ENCODE assay signal across 19 cellular contexts in genomic region chr1:30874176-30874575, GRCh38. TPM values are rescaled to one million over a fixed set of nuclear protein-coding genes. Genes with fewer than 3 reads are reported as not detected.
A peak's percentile ranks its signal among the peaks of the same experiment; 100 is the strongest.
DNase-seq lines count a peak whose midpoint lies in the region; ATAC-seq and TF ChIP-seq lines count a peak whose summit lies in the region.
"Had no signal": no experiment of that assay in that cellular context is flagged by ENCODE, and none has a peak within 500 bp of the region (broad histone marks: within the 10 kb centered on the region; RNA-seq: fewer than 3 reads in every experiment).

No MANE protein-coding gene starts in this region.

- peaks cover 44 to 82% of the 10 kb centered on the region in 2 donors for H3K36me3 ChIP-seq in neuronal stem cell (replicated peaks in 1 of 2; ENCODE audit: control insufficient read depth in 2 of 2, insufficient read depth in 2 of 2, low read length in 2 of 2)
- H3K36me3 ChIP-seq in MG63, result 0 out of 2 replicates have a peak, but pooled peaks cover 3% of the 10 kb centered on the region
- H3K36me3 ChIP-seq in Karpas-422 (ENCODE audit: insufficient read depth, low read length), result no peaks in the 10 kb centered on the region

- no peaks in the 10 kb centered on the region for H3K9me2 ChIP-seq in Karpas-422 (replicated peaks; ENCODE audit: insufficient read depth, low read length)

- no peaks in the 10 kb centered on the region for H3K27me3 ChIP-seq in right cardiac atrium (ENCODE audit: control insufficient read depth, insufficient read depth)
- no peaks in the 10 kb centered on the region for H3K27me3 ChIP-seq in neuronal stem cell (ENCODE audit: control insufficient read depth in 3 of 3, insufficient read depth in 3 of 3, low read depth in 1 of 3, low read length in 3 of 3)
- H3K27me3 ChIP-seq in MG63, result no peaks in the 10 kb centered on the region
- no peaks in the 10 kb centered on the region for H3K27me3 ChIP-seq in Karpas-422 (ENCODE audit: low read length)

- H3K4me2 ChIP-seq in neuronal stem cell (ENCODE audit: insufficient read depth, low read length, poor library complexity, severe bottlenecking), result no peak overlapping the region
- no peak overlapping the region for H3K4me2 ChIP-seq in Karpas-422 (ENCODE audit: low read depth, low read length, poor library complexity, severe bottlenecking)
- H3K4me2 ChIP-seq: A549; BLaER1 treated with 17β-estradiol and CSF1 and Interleukin-3, amounts not matched to agents 10 nM and 100 nM had no signal

- no peak overlapping the region for H2BK15ac ChIP-seq in neuronal stem cell (ENCODE audit: low read length)

- H3K9ac ChIP-seq in neuronal stem cell (ENCODE audit: low read depth, low read length, poor library complexity) (no peak overlapping the region), Karpas-422 (ENCODE audit: low read length) (no peak overlapping the region)
- H3K9ac ChIP-seq: BLaER1 treated with 17β-estradiol and CSF1 and Interleukin-3, amounts not matched to agents 10 nM and 100 nM had no signal

- peaks cover 36% of the 10 kb centered on the region for H3K4me1 Mint-ChIP-seq in endothelial cell (ENCODE audit: unreplicated experiment)

- peaks cover 35% of the 10 kb centered on the region for H3K36me3 Mint-ChIP-seq in endothelial cell (ENCODE audit: low read depth, unreplicated experiment)
- H3K36me3 Mint-ChIP-seq: CD8-positive, alpha-beta T cell had no signal

- H3K79me2 ChIP-seq in Karpas-422 (ENCODE audit: low read length), result no peaks in the 10 kb centered on the region

- peak overlapping the region; percentile 16 for H2BK5ac ChIP-seq in neuronal stem cell (ENCODE audit: low read length)

- H3K9me3 ChIP-seq in right cardiac atrium (ENCODE audit: control insufficient read depth, low read length) (peaks cover 3% of the 10 kb centered on the region), neuronal stem cell (replicated peaks in 1 of 2; ENCODE audit: control insufficient read depth in 2 of 2, insufficient read depth in 1 of 2, low read depth in 1 of 2, low read length in 2 of 2) (peaks cover 0 to 29% of the 10 kb centered on the region in 2 donors), MG63 (no peaks in the 10 kb centered on the region), Karpas-422 (ENCODE audit: low read length) (no peaks in the 10 kb centered on the region)
- H3K9me3 ChIP-seq: A549; BLaER1 treated with 17β-estradiol and CSF1 and Interleukin-3, amounts not matched to agents 10 nM and 100 nM; Caco-2 had no signal

- no peak overlapping the region for H2BK12ac ChIP-seq in neuronal stem cell (ENCODE audit: low read length)

- H3K4ac ChIP-seq in neuronal stem cell (ENCODE audit: low read length), result no peak overlapping the region

- H3K14ac ChIP-seq in neuronal stem cell (ENCODE audit: low read length), result no peak overlapping the region

- H3K4me1 ChIP-seq in right cardiac atrium (ENCODE audit: control insufficient read depth, insufficient read depth, low read length) (peaks cover 3% of the 10 kb centered on the region), neuronal stem cell (ENCODE audit: control insufficient read depth in 2 of 2, insufficient read depth in 1 of 2, low read depth in 1 of 2, low read length in 2 of 2) (no peaks in the 10 kb centered on the region), Karpas-422 (ENCODE audit: low read length) (peaks cover under 1% of the 10 kb centered on the region; the same call in 1 of the 2 replicates)
- H3K4me1 ChIP-seq: A549, Caco-2 had no signal

- H3K79me1 ChIP-seq in neuronal stem cell (ENCODE audit: low read depth, low read length), result no peaks in the 10 kb centered on the region

- no peak overlapping the region for H2AFZ ChIP-seq in neuronal stem cell (ENCODE audit: low read length)
- no peak overlapping the region for H2AFZ ChIP-seq in Karpas-422 (ENCODE audit: low read length)

- H3K9me3 Mint-ChIP-seq in endothelial cell (ENCODE audit: unreplicated experiment), result peaks cover 11% of the 10 kb centered on the region
- H3K9me3 Mint-ChIP-seq: CD4-positive, alpha-beta T cell had no signal

- no peak overlapping the region for H3K18ac ChIP-seq in neuronal stem cell (ENCODE audit: low read length)

- H3K27ac ChIP-seq in right cardiac atrium (ENCODE audit: low read length), result no peak overlapping the region
- H3K27ac ChIP-seq in neuronal stem cell (replicated peaks; ENCODE audit: low read length), result no peak overlapping the region
- no peak overlapping the region for H3K27ac ChIP-seq in Karpas-422 (ENCODE audit: low read length)
- H3K27ac ChIP-seq: 22Rv1; A549; BLaER1 treated with 17β-estradiol and CSF1 and Interleukin-3, amounts not matched to agents 10 nM and 100 nM; C4-2B had no signal

- peak overlapping the region; percentile 82 for H3K4me3 Mint-ChIP-seq in endothelial cell (ENCODE audit: unreplicated experiment)
- H3K4me3 Mint-ChIP-seq: B cell; CD4-positive, alpha-beta T cell; CD8-positive, alpha-beta T cell had no signal

- no peak overlapping the region for H3K23ac ChIP-seq in neuronal stem cell (ENCODE audit: low read depth, low read length, poor library complexity)

- peaks cover 15% of the 10 kb centered on the region for H3K27me3 Mint-ChIP-seq in endothelial cell (ENCODE audit: unreplicated experiment)

- no peak overlapping the region for H4K8ac ChIP-seq in neuronal stem cell (ENCODE audit: low read depth, low read length)

- 98% methylated on average over 11 of the region's 11 CpGs for WGBS in right cardiac atrium
- no CpG with 5 or more reads among the region's 11 CpGs for WGBS in neuronal stem cell (ENCODE audit: extremely low coverage in 2 of 2, insufficient read length in 2 of 2, insufficient replicate concordance in 1 of 2), 2 donors

- DNase-seq in right cardiac atrium (peak in 2 of 3 donors; percentile 14 to 40), cardiac septum (ENCODE audit: low spot score) (no peak), endothelial cell (ENCODE audit: low spot score) (no peak), neuronal stem cell (ENCODE audit: low spot score) (no peak), MG63 (no peak), Karpas-422 (no peak)
- DNase-seq: AML-193; Caco-2; Calu3; CD4-positive, alpha-beta T cell; CD8-positive, alpha-beta T cell; DMS79 treated with DMSO at 0.1 percent for 48 hours; GF-D8 had no signal

- no peaks in the 10 kb centered on the region; the same call in 1 of the 2 replicates for H4K20me1 ChIP-seq in Karpas-422 (ENCODE audit: insufficient read depth, low read depth, low read length)

- intact Hi-C loops in right cardiac atrium (cut with DNase I), result no loop called here
- intact Hi-C loops in cardiac septum (cut with DNase I), result no loop called here

- H3K27ac Mint-ChIP-seq in endothelial cell (ENCODE audit: unreplicated experiment), result no peak overlapping the region
- H3K27ac Mint-ChIP-seq: B cell; CD4-positive, alpha-beta T cell; CD8-positive, alpha-beta T cell had no signal

- no peak overlapping the region for H2AK5ac ChIP-seq in neuronal stem cell (ENCODE audit: low read depth, low read length)

- ATAC-seq in right cardiac atrium, result no peak
- ATAC-seq in GM21825 (IDR thresholded peaks at IDR 0.05; ENCODE audit: unreplicated experiment), result no peak
- ATAC-seq: A549; CD8-positive, alpha-beta T cell had no signal

- no peak overlapping the region for H3K4me3 ChIP-seq in right cardiac atrium (ENCODE audit: low read length)
- H3K4me3 ChIP-seq in neuronal stem cell (ENCODE audit: low read length in 2 of 2), result no peak overlapping the region
- H3K4me3 ChIP-seq in MG63, result no peak overlapping the region
- no peak overlapping the region for H3K4me3 ChIP-seq in Karpas-422 (ENCODE audit: low read length)
- H3K4me3 ChIP-seq: A549; BLaER1 treated with 17β-estradiol and CSF1 and Interleukin-3, amounts not matched to agents 10 nM and 100 nM had no signal

- no peak for TF ChIP-seq CTCF in endothelial cell (IDR thresholded peaks at IDR 0.05; ENCODE audit: unreplicated experiment)

- H2BK120ac ChIP-seq in neuronal stem cell (ENCODE audit: low read depth, low read length), result no peak overlapping the region

- H4K91ac ChIP-seq in neuronal stem cell (ENCODE audit: low read depth, low read length, poor library complexity), result no peak overlapping the region

RNA-seq across cellular contexts. Expression of gene SDC3, which starts 34.4 kb away (rescaled TPM):
- 10 to 100 TPM; 33.2 to 39.5 (median 38.5) TPM for total RNA-seq in right cardiac atrium
- polyA plus RNA-seq in right cardiac atrium, result 40.9 TPM
- 29.7 TPM for total RNA-seq in cardiac septum
- total RNA-seq in endothelial cell (ENCODE audit: unreplicated experiment), result 51.3 TPM
- polyA plus RNA-seq in neuronal stem cell (2013, experiment 1 of 2), result 63.6 TPM
- polyA plus RNA-seq in neuronal stem cell (2013, experiment 2 of 2), result 63.6 TPM
- total RNA-seq in MG63 (2014; rRNA removed; shearing (Covaris generic); ENCODE audit: low replicate concordance), result 12.1 and 12.3 TPM in 2 replicates
- 0.04 and 0.94 TPM in 2 replicates for total RNA-seq in Karpas-422 (2014; rRNA removed; shearing (Covaris generic); ENCODE audit: low replicate concordance)
- total RNA-seq: CD8-positive, alpha-beta T cell had no signal

Comparison
In these comparisons a context has a peak if more than half of its experiments do, and no peak if none do; other contexts are left out.
1. DNase-seq: peak in right cardiac atrium (2 of 3); none in cardiac septum (single experiment), endothelial cell (single experiment), neuronal stem cell (single experiment), MG63 (single experiment) and Karpas-422 (single experiment).